Comparison of ENCODE assay signal across 10 cellular contexts in the genomic region with DNA sequence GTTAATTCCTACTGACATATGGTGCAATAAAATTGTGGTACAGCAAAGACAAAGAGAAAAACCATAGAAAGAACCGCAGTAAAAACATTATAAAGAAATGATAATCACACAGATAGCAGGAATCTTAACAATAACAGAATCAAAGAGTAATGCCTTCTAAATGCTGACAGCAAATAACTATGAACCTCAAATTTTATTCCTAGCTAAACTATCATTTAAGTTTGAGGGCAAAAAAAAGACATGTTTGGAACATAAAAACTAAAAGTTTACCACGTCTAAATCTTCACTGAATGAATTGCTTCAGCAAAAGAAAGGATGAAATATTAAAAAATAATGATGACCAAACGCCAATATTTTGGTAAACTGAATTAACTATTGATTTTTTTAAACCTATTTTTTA.
"Had no signal": no experiment of that assay in that cellular context is flagged by ENCODE, and none has a peak within 500 bp of the region (broad histone marks: within the 10 kb centered on the region; RNA-seq: fewer than 3 reads in every experiment).

No MANE protein-coding gene starts in this region.

- H3K4me3 ChIP-seq: GM23338 had no signal

- DNase-seq: H9, HCEC 1CT, IMR-90, Karpas-422, KBM-7 had no signal

- H3K9ac ChIP-seq: KMS-11 had no signal

- H3K4me2 ChIP-seq: GM23338, KMS-11 had no signal

- FAIRE-seq: H1, H54 had no signal

- ATAC-seq: GM23338 had no signal

- H2AFZ ChIP-seq: GM23338 had no signal

- H3K27ac ChIP-seq: HL-60, KMS-11 had no signal
